ENCODE assay signal across 8 cellular contexts in genomic region chr1:11729498-11730428, GRCh38. TPM values are rescaled to one million over a fixed set of nuclear protein-coding genes. Genes with fewer than 3 reads are reported as not detected.
DNase-seq lines count a peak whose midpoint lies in the region; ATAC-seq, FAIRE-seq and TF ChIP-seq lines count a peak whose summit lies in the region.
"Had no signal": no experiment of that assay in that cellular context is flagged by ENCODE, and none has a peak within 500 bp of the region (broad histone marks: within the 10 kb centered on the region; RNA-seq: fewer than 3 reads in every experiment).

No MANE protein-coding gene starts in this region.

- peak overlapping the region; percentile 22 for H2AFZ ChIP-seq in osteoblast (ENCODE audit: low read length)

- TF ChIP-seq POLR2A in GM12891 (IDR thresholded peaks at IDR 0.05; ENCODE audit: low read depth, low read length) (no peak), NB4 (IDR thresholded peaks at IDR 0.05; ENCODE audit: extremely low read depth, insufficient read length) (no peak), prostate gland (IDR thresholded peaks at IDR 0.05) (no peak)

- peaks cover 9% of the 10 kb centered on the region for H3K4me1 ChIP-seq in osteoblast (ENCODE audit: insufficient read depth, low read length)
- peaks cover 20% of the 10 kb centered on the region for H3K4me1 ChIP-seq in prostate gland (replicated peaks)

- H3K27me3 ChIP-seq in bronchial epithelial cell (ENCODE audit: control insufficient read depth, insufficient read depth, low read length) (no peaks in the 10 kb centered on the region), osteoblast (ENCODE audit: insufficient read depth, low read length) (peaks cover 1% of the 10 kb centered on the region), prostate gland (replicated peaks; ENCODE audit: insufficient read depth) (no peaks in the 10 kb centered on the region)

- H3K79me2 ChIP-seq in osteoblast (ENCODE audit: insufficient read depth, low read length) = no peaks in the 10 kb centered on the region

- no peak overlapping the region for H3K4me3 ChIP-seq in NB4 (ENCODE audit: low read depth, low read length)
- no peak overlapping the region for H3K4me3 ChIP-seq in bronchial epithelial cell (ENCODE audit: low read depth, low read length)
- no peak overlapping the region for H3K4me3 ChIP-seq in osteoblast (ENCODE audit: insufficient read depth, low read length)
- H3K4me3 ChIP-seq in prostate gland = no peak overlapping the region

- H4K20me1 ChIP-seq in osteoblast (ENCODE audit: insufficient read depth, low read length) = no peaks in the 10 kb centered on the region

- ATAC-seq in HG03175 (IDR thresholded peaks at IDR 0.05; ENCODE audit: unreplicated experiment) = no peak

- H3K36me3 ChIP-seq in bronchial epithelial cell (ENCODE audit: control insufficient read depth, insufficient read depth, low read length) (no peaks in the 10 kb centered on the region), osteoblast (ENCODE audit: insufficient read depth, low read length) (no peaks in the 10 kb centered on the region), prostate gland (no peaks in the 10 kb centered on the region)

- DNase-seq in GM12891 (ENCODE audit: insufficient read length, low spot score) = no peak
- DNase-seq in NB4 (ENCODE audit: low read depth) = peak; percentile 74
- no peak for DNase-seq in bronchial epithelial cell (ENCODE audit: low read depth)
- DNase-seq in osteoblast (ENCODE audit: insufficient read length, low spot score, missing footprints) = peak; percentile 52
- DNase-seq in cortex of kidney (lab: John Stamatoyannopoulos, UW) = no peak
- no peak for DNase-seq in prostate gland (ENCODE audit: low spot score)

- 68% methylated on average over 26 of the region's 26 CpGs for WGBS in prostate gland

- no peaks in the 10 kb centered on the region for H3K9me3 ChIP-seq in osteoblast (ENCODE audit: low read depth, low read length)
- H3K9me3 ChIP-seq in prostate gland = no peaks in the 10 kb centered on the region

- no peak overlapping the region for H3K4me2 ChIP-seq in osteoblast (ENCODE audit: insufficient read depth, low read length)

- H3K27ac ChIP-seq in osteoblast (ENCODE audit: low read depth, low read length) (no peak overlapping the region), prostate gland (peak overlapping the region in 1 of 2 donors; percentile 92)

- FAIRE-seq in GM12891 (lab: Jason Lieb, UNC) (peak; percentile 98), bronchial epithelial cell (lab: Jason Lieb, UNC) (peak; percentile 98)

- intact Hi-C loops in prostate gland (cut with DNase I) = no loop called here

- TF ChIP-seq CTCF in NB4 (IDR thresholded peaks at IDR 0.05; ENCODE audit: low read depth, low read length) = no peak
- no peak for TF ChIP-seq CTCF in bronchial epithelial cell (IDR thresholded peaks at IDR 0.05; ENCODE audit: insufficient read depth, low read length, severe bottlenecking)
- TF ChIP-seq CTCF in osteoblast (IDR thresholded peaks at IDR 0.05; ENCODE audit: extremely low read depth, low read depth, low read length) = no peak
- TF ChIP-seq CTCF in prostate gland (IDR thresholded peaks at IDR 0.05) = no peak

TF ChIP-seq in GM12891, 5 proteins besides CTCF, POLR2A, EP300 and RAD21:
- TF ChIP-seq SPI1 (IDR thresholded peaks at IDR 0.05; ENCODE audit: low read depth, low read length) = no peak
TF ChIP-seq in GM12891: peak in this region for 0.

RNA-seq across cellular contexts. Expression of gene AGTRAP, which starts 6.2 kb away (rescaled TPM):
- 8.9 TPM for polyA plus RNA-seq in GM12891 (2012; ENCODE audit: low read depth, missing spikeins)
- total RNA-seq in bronchial epithelial cell (48.4 and 55.3 TPM in 2 replicates), osteoblast (47.7 and 56.5 TPM in 2 replicates), prostate gland (100 to 1,000 TPM; 114 to 123 TPM)

RNA-seq across cellular contexts. Expression of gene C1orf167, which starts 32.2 kb away (rescaled TPM):
- 0.86 TPM for polyA plus RNA-seq in GM12891 (2012; ENCODE audit: low read depth, missing spikeins)
- total RNA-seq in bronchial epithelial cell = not detected in 2 replicates
- total RNA-seq in osteoblast = under 0.01 TPM in 1 of 2 replicates, not detected in the other
- total RNA-seq in prostate gland = 1 to 10 TPM in 1 of 2 donors, not detected in 1; 10.0 TPM
- total RNA-seq: epithelial cell of proximal tubule had no signal

RNA-seq across cellular contexts. Expression of gene DRAXIN, which starts 38.3 kb away (rescaled TPM):
- polyA plus RNA-seq in GM12891 (2012; ENCODE audit: low read depth, missing spikeins) = 0.01 TPM
- not detected in 2 replicates for total RNA-seq in bronchial epithelial cell
- under 0.01 TPM in 2 replicates for total RNA-seq in osteoblast
- total RNA-seq in prostate gland = under 1 TPM; 0.05 to 0.51 TPM

RNA-seq across cellular contexts. Expression of gene MAD2L2, which starts 48.8 kb away (rescaled TPM):
- 47.6 TPM for polyA plus RNA-seq in GM12891 (2012; ENCODE audit: low read depth, missing spikeins)
- total RNA-seq in bronchial epithelial cell (41.6 and 44.5 TPM in 2 replicates), osteoblast (20.6 and 22.7 TPM in 2 replicates), prostate gland (10 to 100 TPM; 37.3 to 67.8 TPM)

Comparison
In these comparisons a context has a peak if more than half of its experiments do, and no peak if none do; other contexts are left out.
1. DNase-seq: peak in NB4 (single experiment) and osteoblast (single experiment); none in GM12891 (single experiment), bronchial epithelial cell (single experiment), cortex of kidney (single experiment) and prostate gland (single experiment).